1 cellular context compared by ENCODE assay signal in the genomic region with DNA sequence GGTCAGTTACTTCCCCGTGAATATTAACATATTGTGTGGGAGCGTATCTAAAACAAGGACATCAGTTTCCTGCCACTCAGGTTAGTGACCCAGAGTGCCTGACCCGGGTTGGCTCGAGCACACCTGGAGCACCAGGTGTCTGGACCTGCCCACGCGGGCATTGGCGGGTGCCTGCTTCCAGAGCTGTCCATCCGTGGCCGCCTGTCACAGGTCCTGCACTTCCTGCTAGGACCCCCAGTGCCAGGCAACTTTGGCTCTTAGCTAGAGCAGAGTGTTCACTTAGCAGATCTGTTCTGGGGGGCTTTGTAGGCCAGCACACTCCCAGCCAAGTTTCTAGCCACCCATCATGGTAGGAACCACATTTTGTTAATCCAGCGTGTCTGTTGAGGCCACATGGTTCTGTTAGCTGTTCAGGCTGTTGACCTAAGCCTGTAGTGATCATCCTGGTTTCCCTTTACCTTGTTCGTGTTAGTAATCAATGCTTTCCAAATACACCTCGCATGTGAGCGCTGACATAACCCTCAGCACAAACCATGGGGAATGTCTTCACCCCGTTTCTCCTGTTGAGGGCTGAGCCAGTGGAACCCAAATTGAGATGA.
A peak's percentile ranks its signal among the peaks of the same experiment; 100 is the strongest.
TF ChIP-seq lines count a peak whose summit lies in the region.

No MANE protein-coding gene starts in this region.

TF ChIP-seq in K562, 482 proteins besides CTCF, POLR2A, EP300 and RAD21 (continues in another document):
- TF ChIP-seq SMAD4 (CRISPR knock-in tag; conservative IDR thresholded peaks at IDR 0.05) = 0 out of 2 replicates have a peak, but pooled peaks have one; percentile 19
- no peak for TF ChIP-seq E2F3 (CRISPR knock-in tag; IDR thresholded peaks at IDR 0.05)
- TF ChIP-seq BRCA1 (IDR thresholded peaks at IDR 0.05) = no peak
- no peak for TF ChIP-seq BRCA1 (CRISPR knock-in tag; IDR thresholded peaks at IDR 0.05)
- TF ChIP-seq, protein P1, sequence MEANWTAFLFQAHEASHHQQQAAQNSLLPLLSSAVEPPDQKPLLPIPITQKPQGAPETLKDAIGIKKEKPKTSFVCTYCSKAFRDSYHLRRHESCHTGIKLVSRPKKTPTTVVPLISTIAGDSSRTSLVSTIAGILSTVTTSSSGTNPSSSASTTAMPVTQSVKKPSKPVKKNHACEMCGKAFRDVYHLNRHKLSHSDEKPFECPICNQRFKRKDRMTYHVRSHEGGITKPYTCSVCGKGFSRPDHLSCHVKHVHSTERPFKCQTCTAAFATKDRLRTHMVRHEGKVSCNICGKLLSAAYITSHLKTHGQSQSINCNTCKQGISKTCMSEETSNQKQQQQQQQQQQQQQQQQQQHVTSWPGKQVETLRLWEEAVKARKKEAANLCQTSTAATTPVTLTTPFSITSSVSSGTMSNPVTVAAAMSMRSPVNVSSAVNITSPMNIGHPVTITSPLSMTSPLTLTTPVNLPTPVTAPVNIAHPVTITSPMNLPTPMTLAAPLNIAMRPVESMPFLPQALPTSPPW (CRISPR knock-in tag; IDR thresholded peaks at IDR 0.05) = no peak
- TF ChIP-seq NR2C1 (IDR thresholded peaks at IDR 0.05) = no peak
- peak; percentile 24; the same call in 1 of the 2 replicates for TF ChIP-seq NR2C1 (tag; IDR thresholded peaks at IDR 0.05)
- no peak for TF ChIP-seq ZKSCAN1 (IDR thresholded peaks at IDR 0.05; ENCODE audit: low read depth, low read length)
- no peak for TF ChIP-seq SREBF2 (CRISPR knock-in tag; IDR thresholded peaks at IDR 0.05)
- TF ChIP-seq TCF7L2 (IDR thresholded peaks at IDR 0.05; ENCODE audit: low read depth, low read length) = no peak
- TF ChIP-seq, protein P2, sequence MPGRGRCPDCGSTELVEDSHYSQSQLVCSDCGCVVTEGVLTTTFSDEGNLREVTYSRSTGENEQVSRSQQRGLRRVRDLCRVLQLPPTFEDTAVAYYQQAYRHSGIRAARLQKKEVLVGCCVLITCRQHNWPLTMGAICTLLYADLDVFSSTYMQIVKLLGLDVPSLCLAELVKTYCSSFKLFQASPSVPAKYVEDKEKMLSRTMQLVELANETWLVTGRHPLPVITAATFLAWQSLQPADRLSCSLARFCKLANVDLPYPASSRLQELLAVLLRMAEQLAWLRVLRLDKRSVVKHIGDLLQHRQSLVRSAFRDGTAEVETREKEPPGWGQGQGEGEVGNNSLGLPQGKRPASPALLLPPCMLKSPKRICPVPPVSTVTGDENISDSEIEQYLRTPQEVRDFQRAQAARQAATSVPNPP (IDR thresholded peaks at IDR 0.05; ENCODE audit: borderline replicate concordance, insufficient read depth, insufficient read length) = no peak
- TF ChIP-seq CXXC5 (CRISPR knock-in tag; IDR thresholded peaks at IDR 0.05) = 0 out of 2 replicates have a peak, but pooled peaks have one; percentile 5
- TF ChIP-seq, protein P3, sequence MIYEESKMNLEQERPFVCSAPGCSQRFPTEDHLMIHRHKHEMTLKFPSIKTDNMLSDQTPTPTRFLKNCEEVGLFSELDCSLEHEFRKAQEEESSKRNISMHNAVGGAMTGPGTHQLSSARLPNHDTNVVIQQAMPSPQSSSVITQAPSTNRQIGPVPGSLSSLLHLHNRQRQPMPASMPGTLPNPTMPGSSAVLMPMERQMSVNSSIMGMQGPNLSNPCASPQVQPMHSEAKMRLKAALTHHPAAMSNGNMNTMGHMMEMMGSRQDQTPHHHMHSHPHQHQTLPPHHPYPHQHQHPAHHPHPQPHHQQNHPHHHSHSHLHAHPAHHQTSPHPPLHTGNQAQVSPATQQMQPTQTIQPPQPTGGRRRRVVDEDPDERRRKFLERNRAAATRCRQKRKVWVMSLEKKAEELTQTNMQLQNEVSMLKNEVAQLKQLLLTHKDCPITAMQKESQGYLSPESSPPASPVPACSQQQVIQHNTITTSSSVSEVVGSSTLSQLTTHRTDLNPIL (CRISPR knock-in tag; IDR thresholded peaks at IDR 0.05) = no peak
- TF ChIP-seq, protein P4, sequence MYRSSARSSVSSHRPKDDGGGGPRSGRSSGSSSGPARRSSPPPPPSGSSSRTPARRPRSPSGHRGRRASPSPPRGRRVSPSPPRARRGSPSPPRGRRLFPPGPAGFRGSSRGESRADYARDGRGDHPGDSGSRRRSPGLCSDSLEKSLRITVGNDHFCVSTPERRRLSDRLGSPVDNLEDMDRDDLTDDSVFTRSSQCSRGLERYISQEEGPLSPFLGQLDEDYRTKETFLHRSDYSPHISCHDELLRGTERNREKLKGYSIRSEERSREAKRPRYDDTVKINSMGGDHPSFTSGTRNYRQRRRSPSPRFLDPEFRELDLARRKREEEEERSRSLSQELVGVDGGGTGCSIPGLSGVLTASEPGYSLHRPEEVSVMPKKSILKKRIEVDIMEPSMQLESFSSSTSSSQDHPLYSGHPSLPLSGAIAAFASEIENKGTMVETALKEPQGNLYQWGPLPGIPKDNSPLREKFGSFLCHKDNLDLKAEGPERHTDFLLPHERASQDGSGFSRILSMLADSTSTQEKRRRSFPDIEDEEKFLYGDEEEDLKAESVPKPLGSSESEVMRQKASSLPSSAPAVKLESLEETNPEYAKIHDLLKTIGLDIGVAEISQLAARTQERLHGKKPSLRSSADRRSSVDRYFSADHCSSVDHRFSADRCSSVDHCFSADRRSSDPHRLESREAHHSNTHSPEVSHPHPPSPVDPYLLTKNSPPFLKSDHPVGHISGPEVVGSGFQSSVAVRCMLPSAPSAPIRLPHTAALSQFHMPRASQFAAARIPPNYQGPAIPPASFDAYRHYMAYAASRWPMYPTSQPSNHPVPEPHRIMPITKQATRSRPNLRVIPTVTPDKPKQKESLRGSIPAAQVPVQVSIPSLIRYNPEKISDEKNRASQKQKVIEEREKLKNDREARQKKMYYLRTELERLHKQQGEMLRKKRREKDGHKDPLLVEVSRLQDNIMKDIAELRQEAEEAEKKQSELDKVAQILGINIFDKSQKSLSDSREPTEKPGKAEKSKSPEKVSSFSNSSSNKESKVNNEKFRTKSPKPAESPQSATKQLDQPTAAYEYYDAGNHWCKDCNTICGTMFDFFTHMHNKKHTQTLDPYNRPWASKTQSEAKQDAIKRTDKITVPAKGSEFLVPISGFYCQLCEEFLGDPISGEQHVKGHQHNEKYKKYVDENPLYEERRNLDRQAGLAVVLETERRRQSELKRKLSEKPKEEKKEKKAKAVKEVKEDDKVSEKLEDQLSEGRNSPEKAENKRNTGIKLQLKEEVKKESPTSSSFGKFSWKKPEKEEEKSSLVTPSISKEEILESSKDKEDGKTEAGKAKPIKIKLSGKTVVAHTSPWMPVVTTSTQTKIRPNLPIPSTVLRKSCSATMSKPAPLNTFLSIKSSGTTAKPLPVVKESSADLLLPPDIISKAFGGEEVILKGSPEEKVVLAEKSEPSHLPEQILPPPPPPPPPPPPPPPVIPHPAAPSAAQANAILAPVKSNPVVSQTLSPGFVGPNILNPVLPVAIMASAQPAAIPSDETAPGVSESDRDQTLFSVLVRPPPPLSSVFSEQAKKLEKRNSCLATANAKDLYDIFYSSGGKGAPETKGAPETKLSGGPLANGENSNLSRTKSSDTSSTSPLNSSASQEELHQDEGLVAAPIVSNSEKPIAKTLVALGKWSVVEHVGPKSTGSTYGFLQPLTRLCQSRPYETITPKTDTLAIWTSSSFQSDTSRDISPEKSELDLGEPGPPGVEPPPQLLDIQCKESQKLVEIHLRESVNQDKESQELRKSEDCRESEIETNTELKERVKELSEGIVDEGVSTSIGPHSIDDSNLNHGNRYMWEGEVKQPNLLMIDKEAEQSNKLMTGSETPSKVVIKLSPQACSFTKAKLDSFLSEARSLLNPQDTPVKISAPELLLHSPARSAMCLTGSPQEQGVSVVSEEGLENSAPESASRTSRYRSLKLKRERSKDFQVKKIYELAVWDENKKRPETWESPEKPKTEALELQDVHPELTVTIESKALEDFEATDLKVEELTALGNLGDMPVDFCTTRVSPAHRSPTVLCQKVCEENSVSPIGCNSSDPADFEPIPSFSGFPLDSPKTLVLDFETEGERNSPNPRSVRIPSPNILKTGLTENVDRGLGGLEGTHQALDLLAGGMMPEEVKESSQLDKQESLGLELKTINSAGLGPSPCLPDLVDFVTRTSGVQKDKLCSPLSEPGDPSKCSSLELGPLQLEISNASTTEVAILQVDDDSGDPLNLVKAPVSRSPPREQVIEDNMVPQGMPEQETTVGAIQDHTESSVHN (IDR thresholded peaks at IDR 0.05; ENCODE audit: borderline replicate concordance in 1 of 2, low read depth in 1 of 2) = no peak
- no peak for TF ChIP-seq ZNF695 (CRISPR knock-in tag; IDR thresholded peaks at IDR 0.05)
- TF ChIP-seq ZNF778 (CRISPR knock-in tag; IDR thresholded peaks at IDR 0.05) = no peak
- no peak for TF ChIP-seq NR1H2 (CRISPR knock-in tag; IDR thresholded peaks at IDR 0.05)
- no peak for TF ChIP-seq NCOA6 (IDR thresholded peaks at IDR 0.05)
- TF ChIP-seq ZNF311 (CRISPR knock-in tag; IDR thresholded peaks at IDR 0.05) = 0 out of 2 replicates have a peak, but pooled peaks have one; percentile 30
- TF ChIP-seq, protein P5, sequence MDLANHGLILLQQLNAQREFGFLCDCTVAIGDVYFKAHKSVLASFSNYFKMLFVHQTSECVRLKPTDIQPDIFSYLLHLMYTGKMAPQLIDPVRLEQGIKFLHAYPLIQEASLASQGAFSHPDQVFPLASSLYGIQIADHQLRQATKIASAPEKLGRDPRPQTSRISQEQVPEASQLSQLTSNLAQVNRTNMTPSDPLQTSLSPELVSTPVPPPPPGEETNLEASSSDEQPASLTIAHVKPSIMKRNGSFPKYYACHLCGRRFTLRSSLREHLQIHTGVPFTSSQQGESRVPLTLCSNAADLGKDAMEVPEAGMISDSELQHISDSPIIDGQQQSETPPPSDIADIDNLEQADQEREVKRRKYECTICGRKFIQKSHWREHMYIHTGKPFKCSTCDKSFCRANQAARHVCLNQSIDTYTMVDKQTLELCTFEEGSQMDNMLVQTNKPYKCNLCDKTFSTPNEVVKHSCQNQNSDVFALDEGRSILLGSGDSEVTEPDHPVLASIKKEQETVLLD (IDR thresholded peaks at IDR 0.05) = no peak
- no peak for TF ChIP-seq NR4A1 (CRISPR knock-in tag; IDR thresholded peaks at IDR 0.05)
- TF ChIP-seq NR4A1 (tag; IDR thresholded peaks at IDR 0.05) = peak; percentile 51; the same call in 1 of the 2 replicates
- TF ChIP-seq EGR1 (conservative IDR thresholded peaks at IDR 0.05) = 0 out of 2 replicates have a peak, but pooled peaks have one; percentile 7
- TF ChIP-seq, protein P6, sequence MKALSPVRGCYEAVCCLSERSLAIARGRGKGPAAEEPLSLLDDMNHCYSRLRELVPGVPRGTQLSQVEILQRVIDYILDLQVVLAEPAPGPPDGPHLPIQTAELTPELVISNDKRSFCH (CRISPR knock-in tag; IDR thresholded peaks at IDR 0.05) = no peak
- TF ChIP-seq, protein P6 (tag; IDR thresholded peaks at IDR 0.05) = peak; percentile 38; the same call in 1 of the 2 replicates
- TF ChIP-seq RBFOX2 (IDR thresholded peaks at IDR 0.05; ENCODE audit: low read depth, low read length) = peak; percentile 62
- TF ChIP-seq RHOXF2B (CRISPR knock-in tag; conservative IDR thresholded peaks at IDR 0.05) = no peak
- no peak for TF ChIP-seq PPARD (CRISPR knock-in tag; IDR thresholded peaks at IDR 0.05)
- no peak for TF ChIP-seq U2AF1 (optimal IDR thresholded peaks at IDR 0.05; ENCODE audit: low read depth, low read length)
- TF ChIP-seq, protein P7, sequence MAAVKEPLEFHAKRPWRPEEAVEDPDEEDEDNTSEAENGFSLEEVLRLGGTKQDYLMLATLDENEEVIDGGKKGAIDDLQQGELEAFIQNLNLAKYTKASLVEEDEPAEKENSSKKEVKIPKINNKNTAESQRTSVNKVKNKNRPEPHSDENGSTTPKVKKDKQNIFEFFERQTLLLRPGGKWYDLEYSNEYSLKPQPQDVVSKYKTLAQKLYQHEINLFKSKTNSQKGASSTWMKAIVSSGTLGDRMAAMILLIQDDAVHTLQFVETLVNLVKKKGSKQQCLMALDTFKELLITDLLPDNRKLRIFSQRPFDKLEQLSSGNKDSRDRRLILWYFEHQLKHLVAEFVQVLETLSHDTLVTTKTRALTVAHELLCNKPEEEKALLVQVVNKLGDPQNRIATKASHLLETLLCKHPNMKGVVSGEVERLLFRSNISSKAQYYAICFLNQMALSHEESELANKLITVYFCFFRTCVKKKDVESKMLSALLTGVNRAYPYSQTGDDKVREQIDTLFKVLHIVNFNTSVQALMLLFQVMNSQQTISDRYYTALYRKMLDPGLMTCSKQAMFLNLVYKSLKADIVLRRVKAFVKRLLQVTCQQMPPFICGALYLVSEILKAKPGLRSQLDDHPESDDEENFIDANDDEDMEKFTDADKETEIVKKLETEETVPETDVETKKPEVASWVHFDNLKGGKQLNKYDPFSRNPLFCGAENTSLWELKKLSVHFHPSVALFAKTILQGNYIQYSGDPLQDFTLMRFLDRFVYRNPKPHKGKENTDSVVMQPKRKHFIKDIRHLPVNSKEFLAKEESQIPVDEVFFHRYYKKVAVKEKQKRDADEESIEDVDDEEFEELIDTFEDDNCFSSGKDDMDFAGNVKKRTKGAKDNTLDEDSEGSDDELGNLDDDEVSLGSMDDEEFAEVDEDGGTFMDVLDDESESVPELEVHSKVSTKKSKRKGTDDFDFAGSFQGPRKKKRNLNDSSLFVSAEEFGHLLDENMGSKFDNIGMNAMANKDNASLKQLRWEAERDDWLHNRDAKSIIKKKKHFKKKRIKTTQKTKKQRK (IDR thresholded peaks at IDR 0.05; ENCODE audit: borderline replicate concordance, low read depth, low read length) = no peak
- no peak for TF ChIP-seq TCFL5 (CRISPR knock-in tag; conservative IDR thresholded peaks at IDR 0.05)
- no peak for TF ChIP-seq HDAC1 (IDR thresholded peaks at IDR 0.05)
- TF ChIP-seq, protein P8, sequence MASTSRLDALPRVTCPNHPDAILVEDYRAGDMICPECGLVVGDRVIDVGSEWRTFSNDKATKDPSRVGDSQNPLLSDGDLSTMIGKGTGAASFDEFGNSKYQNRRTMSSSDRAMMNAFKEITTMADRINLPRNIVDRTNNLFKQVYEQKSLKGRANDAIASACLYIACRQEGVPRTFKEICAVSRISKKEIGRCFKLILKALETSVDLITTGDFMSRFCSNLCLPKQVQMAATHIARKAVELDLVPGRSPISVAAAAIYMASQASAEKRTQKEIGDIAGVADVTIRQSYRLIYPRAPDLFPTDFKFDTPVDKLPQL (IDR thresholded peaks at IDR 0.05; ENCODE audit: extremely low read depth, insufficient read length) = no peak
- TF ChIP-seq, protein P9, sequence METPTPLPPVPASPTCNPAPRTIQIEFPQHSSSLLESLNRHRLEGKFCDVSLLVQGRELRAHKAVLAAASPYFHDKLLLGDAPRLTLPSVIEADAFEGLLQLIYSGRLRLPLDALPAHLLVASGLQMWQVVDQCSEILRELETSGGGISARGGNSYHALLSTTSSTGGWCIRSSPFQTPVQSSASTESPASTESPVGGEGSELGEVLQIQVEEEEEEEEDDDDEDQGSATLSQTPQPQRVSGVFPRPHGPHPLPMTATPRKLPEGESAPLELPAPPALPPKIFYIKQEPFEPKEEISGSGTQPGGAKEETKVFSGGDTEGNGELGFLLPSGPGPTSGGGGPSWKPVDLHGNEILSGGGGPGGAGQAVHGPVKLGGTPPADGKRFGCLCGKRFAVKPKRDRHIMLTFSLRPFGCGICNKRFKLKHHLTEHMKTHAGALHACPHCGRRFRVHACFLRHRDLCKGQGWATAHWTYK (CRISPR knock-in tag; IDR thresholded peaks at IDR 0.05) = peak; percentile 27; the same call in 1 of the 2 replicates
- no peak for TF ChIP-seq SMAD3 (CRISPR knock-in tag; conservative IDR thresholded peaks at IDR 0.05)
- TF ChIP-seq TFAM (CRISPR knock-in tag; conservative IDR thresholded peaks at IDR 0.05) = no peak
- no peak for TF ChIP-seq RBM25 (IDR thresholded peaks at IDR 0.05; ENCODE audit: low read depth, low read length, severe bottlenecking)
- TF ChIP-seq MCM5 (IDR thresholded peaks at IDR 0.05; ENCODE audit: low read depth) = no peak
